ENCODE assay signal across 9 cellular contexts in genomic region chr7:38374507-38374906, GRCh38.
DNase-seq lines count a peak whose midpoint lies in the region; ATAC-seq and TF ChIP-seq lines count a peak whose summit lies in the region.
"Had no signal": no experiment of that assay in that cellular context is flagged by ENCODE, and none has a peak within 500 bp of the region (broad histone marks: within the 10 kb centered on the region; RNA-seq: fewer than 3 reads in every experiment).

No MANE protein-coding gene starts in this region.

- ATAC-seq in GM19395 (IDR thresholded peaks at IDR 0.05; ENCODE audit: unreplicated experiment) = peak; percentile 56
- ATAC-seq in stimulated activated naive CD8-positive, alpha-beta T cell treated with anti-CD3 and anti-CD28 coated beads, Interleukin-15, amount 100 ng/mL, for 72 hours = peak; percentile 49
- ATAC-seq in sciatic nerve = no peak
- no peak for ATAC-seq in HG03139 (IDR thresholded peaks at IDR 0.05; ENCODE audit: unreplicated experiment)
- ATAC-seq: mucosa of descending colon had no signal

- no peak overlapping the region for H3K27ac ChIP-seq in CD8-positive, alpha-beta memory T cell (ENCODE audit: low read depth, low read length)
- no peak overlapping the region for H3K27ac ChIP-seq in OCI-LY3 (ENCODE audit: low read length)

- H2AFZ ChIP-seq in OCI-LY3 (ENCODE audit: low read depth, low read length) = no peak overlapping the region

- no peaks in the 10 kb centered on the region for H3K79me2 ChIP-seq in OCI-LY3 (ENCODE audit: low read length)

- peaks cover 8% of the 10 kb centered on the region for H3K36me3 ChIP-seq in CD8-positive, alpha-beta memory T cell (ENCODE audit: insufficient read depth, low read length)
- no peaks in the 10 kb centered on the region for H3K36me3 ChIP-seq in OCI-LY3 (replicated peaks; ENCODE audit: low read depth, low read length)

- peaks cover 0 to 1% of the 10 kb centered on the region in 2 donors for H3K27me3 Mint-ChIP-seq in CD8-positive, alpha-beta memory T cell
- no peaks in the 10 kb centered on the region for H3K27me3 Mint-ChIP-seq in activated naive CD4-positive, alpha-beta T cell treated with anti-CD3 and anti-CD28 coated beads, Interleukin-2, amount 10 ng/mL, durations not matched to agents 7 days and 5 days
- H3K27me3 Mint-ChIP-seq in stimulated activated naive CD8-positive, alpha-beta T cell treated with anti-CD3 and anti-CD28 coated beads, Interleukin-15, amount 100 ng/mL, for 72 hours = no peaks in the 10 kb centered on the region

- peaks cover 50 to 64% (median 60%) of the 10 kb centered on the region in 3 donors for H3K4me1 Mint-ChIP-seq in CD8-positive, alpha-beta memory T cell
- H3K4me1 Mint-ChIP-seq in activated naive CD4-positive, alpha-beta T cell treated with anti-CD3 and anti-CD28 coated beads, Interleukin-2, amount 10 ng/mL, durations not matched to agents 7 days and 5 days = peaks cover 11% of the 10 kb centered on the region
- H3K4me1 Mint-ChIP-seq in stimulated activated naive CD8-positive, alpha-beta T cell treated with anti-CD3 and anti-CD28 coated beads, Interleukin-15, amount 100 ng/mL, for 72 hours = peaks cover 20% of the 10 kb centered on the region

- POLR2A ChIA-PET in CD8-positive, alpha-beta memory T cell (lab: Charles Lee) = interaction anchor here (0.7 kb wide), 1 partner anchor 159 kb away, joined by 3 read pairs; no protein-coding TSS in a partner anchor

- H3K27ac Mint-ChIP-seq in CD8-positive, alpha-beta memory T cell = peak overlapping the region in 6 of 8 donors; percentile 2 to 70 (median 26)
- H3K27ac Mint-ChIP-seq in activated naive CD4-positive, alpha-beta T cell treated with anti-CD3 and anti-CD28 coated beads, Interleukin-2, amount 10 ng/mL, durations not matched to agents 7 days and 5 days = no peak overlapping the region
- no peak overlapping the region for H3K27ac Mint-ChIP-seq in stimulated activated naive CD8-positive, alpha-beta T cell treated with anti-CD3 and anti-CD28 coated beads, Interleukin-15, amount 100 ng/mL, for 72 hours

- intact Hi-C loops in sciatic nerve (cut with DNase I) = no loop called here

- H3K9me3 ChIP-seq in CD8-positive, alpha-beta memory T cell (ENCODE audit: low read length) = no peaks in the 10 kb centered on the region
- no peaks in the 10 kb centered on the region for H3K9me3 ChIP-seq in OCI-LY3 (ENCODE audit: insufficient read depth, low read length)
- H3K9me3 ChIP-seq: mucosa of descending colon had no signal

- H4K20me1 ChIP-seq in OCI-LY3 (ENCODE audit: insufficient read depth, low read length) = no peaks in the 10 kb centered on the region

- peaks cover 24% of the 10 kb centered on the region for H3K4me1 ChIP-seq in CD8-positive, alpha-beta memory T cell (ENCODE audit: insufficient read depth, low read length)
- peaks cover 10% of the 10 kb centered on the region for H3K4me1 ChIP-seq in OCI-LY3 (ENCODE audit: low read length)

- no peaks in the 10 kb centered on the region for H3K27me3 ChIP-seq in CD8-positive, alpha-beta memory T cell (ENCODE audit: insufficient read depth, low read length, poor library complexity, severe bottlenecking)
- peaks cover 7% of the 10 kb centered on the region; the same call in 1 of the 2 replicates for H3K27me3 ChIP-seq in OCI-LY3 (ENCODE audit: low read depth, low read length)

- peak; percentile 56 to 76 (median 62) for DNase-seq in CD8-positive, alpha-beta memory T cell
- DNase-seq in activated naive CD4-positive, alpha-beta T cell treated with anti-CD3 and anti-CD28 coated beads, Interleukin-2, amount 10 ng/mL, durations not matched to agents 7 days and 5 days = peak; percentile 68
- DNase-seq in iris pigment epithelial cell (ENCODE audit: low read depth) = peak; percentile 47
- peak; percentile 47 to 57 for DNase-seq in stimulated activated naive CD8-positive, alpha-beta T cell treated with anti-CD3 and anti-CD28 coated beads, Interleukin-15, amount 100 ng/mL, for 72 hours
- no peak for DNase-seq in sciatic nerve (ENCODE audit: low spot score)

- CTCF ChIA-PET in CD8-positive, alpha-beta memory T cell (lab: Charles Lee) = interaction anchor here (0.6 to 9.3 kb wide), 22 partner anchors 9 to 473 kb away, joined by 3 to 130 read pairs (median 4); partner anchors contain the start of gene STARD3NL
- CTCF ChIA-PET in activated naive CD4-positive, alpha-beta T cell treated with anti-CD3 and anti-CD28 coated beads, Interleukin-2, amount 10 ng/mL, durations not matched to agents 7 days and 5 days (lab: Charles Lee) = interaction anchor here (0.7 to 4.3 kb wide), 20 partner anchors 8 to 680 kb away, joined by 3 to 48 read pairs (median 4); no protein-coding TSS in a partner anchor

- H3K4me3 Mint-ChIP-seq in CD8-positive, alpha-beta memory T cell = no peak overlapping the region
- no peak overlapping the region for H3K4me3 Mint-ChIP-seq in activated naive CD4-positive, alpha-beta T cell treated with anti-CD3 and anti-CD28 coated beads, Interleukin-2, amount 10 ng/mL, durations not matched to agents 7 days and 5 days
- no peak overlapping the region for H3K4me3 Mint-ChIP-seq in stimulated activated naive CD8-positive, alpha-beta T cell treated with anti-CD3 and anti-CD28 coated beads, Interleukin-15, amount 100 ng/mL, for 72 hours

- H3K9me3 Mint-ChIP-seq in CD8-positive, alpha-beta memory T cell = no peaks in the 10 kb centered on the region
- no peaks in the 10 kb centered on the region for H3K9me3 Mint-ChIP-seq in activated naive CD4-positive, alpha-beta T cell treated with anti-CD3 and anti-CD28 coated beads, Interleukin-2, amount 10 ng/mL, durations not matched to agents 7 days and 5 days
- no peaks in the 10 kb centered on the region for H3K9me3 Mint-ChIP-seq in stimulated activated naive CD8-positive, alpha-beta T cell treated with anti-CD3 and anti-CD28 coated beads, Interleukin-15, amount 100 ng/mL, for 72 hours

- peak; percentile 80 for TF ChIP-seq CTCF in OCI-LY3 (IDR thresholded peaks at IDR 0.05; ENCODE audit: low read depth, low read length)

- H3K4me2 ChIP-seq in OCI-LY3 (ENCODE audit: low read length) = 0 out of 2 replicates have a peak overlapping the region, but pooled peaks have one; percentile 27

- H3K9ac ChIP-seq in OCI-LY3 (ENCODE audit: low read length) = no peak overlapping the region

- H3K4me3 ChIP-seq in CD8-positive, alpha-beta memory T cell (ENCODE audit: low read length) = no peak overlapping the region
- H3K4me3 ChIP-seq in OCI-LY3 (ENCODE audit: low read length) = no peak overlapping the region
- H3K4me3 ChIP-seq: mucosa of descending colon had no signal

- peaks cover 0 to 40% (median 11%) of the 10 kb centered on the region in 3 donors for H3K36me3 Mint-ChIP-seq in CD8-positive, alpha-beta memory T cell
- peaks cover 13% of the 10 kb centered on the region for H3K36me3 Mint-ChIP-seq in activated naive CD4-positive, alpha-beta T cell treated with anti-CD3 and anti-CD28 coated beads, Interleukin-2, amount 10 ng/mL, durations not matched to agents 7 days and 5 days

Comparison
In these comparisons a context has a peak if more than half of its experiments do, and no peak if none do; other contexts are left out.
1. H3K27ac Mint-ChIP-seq: peak in CD8-positive, alpha-beta memory T cell (6 of 8); none in activated naive CD4-positive, alpha-beta T cell treated with anti-CD3 and anti-CD28 coated beads, Interleukin-2, amount 10 ng/mL, durations not matched to agents 7 days and 5 days (single experiment) and stimulated activated naive CD8-positive, alpha-beta T cell treated with anti-CD3 and anti-CD28 coated beads, Interleukin-15, amount 100 ng/mL, for 72 hours (0 of 2).
2. ATAC-seq: peak in GM19395 (single experiment) and stimulated activated naive CD8-positive, alpha-beta T cell treated with anti-CD3 and anti-CD28 coated beads, Interleukin-15, amount 100 ng/mL, for 72 hours (single experiment); none in sciatic nerve (single experiment) and HG03139 (single experiment).